ENCODE assay signal across 8 cellular contexts in genomic region chr21:42973309-42973990, GRCh38. TPM values are rescaled to one million over a fixed set of nuclear protein-coding genes. Genes with fewer than 3 reads are reported as not detected.
DNase-seq lines count a peak whose midpoint lies in the region; ATAC-seq and TF ChIP-seq lines count a peak whose summit lies in the region.
"Had no signal": no experiment of that assay in that cellular context is flagged by ENCODE, and none has a peak within 500 bp of the region (broad histone marks: within the 10 kb centered on the region; RNA-seq: fewer than 3 reads in every experiment).

No MANE protein-coding gene starts in this region.

- peaks cover 0 to 34% (median 21%) of the 10 kb centered on the region in 9 donors for H3K4me1 ChIP-seq in heart right ventricle

- TF ChIP-seq CTCF in heart right ventricle (IDR thresholded peaks at IDR 0.05): no peak

- no peak for ATAC-seq in heart right ventricle

- peaks cover 0 to 8% (median 0%) of the 10 kb centered on the region in 11 donors for H3K9me3 ChIP-seq in heart right ventricle

- intact Hi-C loops in heart right ventricle (cut with DNase I): loop anchor here in 3 of 10 donors (5.0 to 10.0 kb wide), 4 partner anchors 49 to 581 kb away; partner anchors contain the start of genes NDUFV3 (in 2 of the 3), ERVH48-1 (in 1 of the 3) and SLC37A1 (in 1 of the 3)

- H3K36me3 ChIP-seq in H7 (replicated peaks; ENCODE audit: control insufficient read depth, insufficient read depth, low read length): peaks cover 3% of the 10 kb centered on the region
- H3K36me3 ChIP-seq in heart right ventricle: peaks cover 0 to 6% (median 0%) of the 10 kb centered on the region in 9 donors

- 70 to 72% methylated on average over 19 of the region's 19 CpGs for WGBS in heart right ventricle, 2 donors

- DNase-seq in H7 (peak; percentile 31), T-helper 9 cell (peak; percentile 3), heart right ventricle (no peak), RPMI8226 (no peak), H4 (ENCODE audit: low spot score) (no peak)
- DNase-seq in effector CD8-positive, alpha-beta T cell (lab: John Stamatoyannopoulos, UW): no peak

- H3K4me3 ChIP-seq in H7 (ENCODE audit: insufficient read depth, low read depth, low read length) (peak overlapping the region; percentile 38), heart right ventricle (peak overlapping the region; percentile 40 to 90 (median 66)), skin epidermis (peak overlapping the region; percentile 19 to 67 (median 48))

- H3K27ac ChIP-seq in heart right ventricle (peak overlapping the region in 9 of 10 donors; percentile 57 to 100 (median 89)), skin epidermis (peak overlapping the region; percentile 35 to 98 (median 96))

- H3K27me3 ChIP-seq in H7 (ENCODE audit: control insufficient read depth, insufficient read depth, low read length): no peaks in the 10 kb centered on the region
- H3K27me3 ChIP-seq in heart right ventricle: no peaks in the 10 kb centered on the region

RNA-seq across cellular contexts. Expression of gene PKNOX1, which starts 0.9 kb away (rescaled TPM):
- 17.7 and 20.0 TPM in 2 replicates for total RNA-seq in H7 (2014; rRNA removed; shearing (Covaris generic))
- 10 to 100 TPM in 2 of 10 donors, 1 to 10 TPM in 8; 5.0 to 11.6 (median 7.7) TPM for total RNA-seq in heart right ventricle
- polyA plus RNA-seq in heart right ventricle: 1 to 10 TPM; 5.8 to 6.0 TPM
- total RNA-seq in H4 (2014; rRNA removed; shearing (Covaris generic)): 31.4 and 37.9 TPM in 2 replicates

RNA-seq across cellular contexts. Expression of gene ERVH48-1, which starts 48.0 kb away (rescaled TPM):
- 42.9 and 57.1 TPM in 2 replicates for total RNA-seq in H7 (2014; rRNA removed; shearing (Covaris generic))
- total RNA-seq in heart right ventricle: under 1 TPM in 1 of 10 donors, not detected in 9; 0.09 TPM
- polyA plus RNA-seq in heart right ventricle: under 1 TPM in 1 of 2 donors, not detected in 1; 0.03 TPM
- not detected in 2 replicates for total RNA-seq in H4 (2014; rRNA removed; shearing (Covaris generic))
- total RNA-seq: activated CD8-positive, alpha-beta memory T cell treated with anti-CD3 and anti-CD28 coated beads for 36 hours had no signal

Comparison
In these comparisons a context has a peak if more than half of its experiments do, and no peak if none do; other contexts are left out.
1. DNase-seq: peak in H7 (single experiment) and T-helper 9 cell (single experiment); none in heart right ventricle (0 of 2), RPMI8226 (single experiment), H4 (single experiment) and effector CD8-positive, alpha-beta T cell (single experiment).
2. RNA of gene ERVH48-1, which starts 48.0 kb away (total RNA-seq): 42.9 to 57.1 TPM in H7; 0.09 TPM in heart right ventricle and not detected in H4; every median in the first group is over 10 times any median in the second.
3. Peak in every context shown above with its lines, with median percentiles within 50 percentile points of each other: H3K4me3 ChIP-seq.